10 cellular contexts compared by ENCODE assay signal in the genomic region with DNA sequence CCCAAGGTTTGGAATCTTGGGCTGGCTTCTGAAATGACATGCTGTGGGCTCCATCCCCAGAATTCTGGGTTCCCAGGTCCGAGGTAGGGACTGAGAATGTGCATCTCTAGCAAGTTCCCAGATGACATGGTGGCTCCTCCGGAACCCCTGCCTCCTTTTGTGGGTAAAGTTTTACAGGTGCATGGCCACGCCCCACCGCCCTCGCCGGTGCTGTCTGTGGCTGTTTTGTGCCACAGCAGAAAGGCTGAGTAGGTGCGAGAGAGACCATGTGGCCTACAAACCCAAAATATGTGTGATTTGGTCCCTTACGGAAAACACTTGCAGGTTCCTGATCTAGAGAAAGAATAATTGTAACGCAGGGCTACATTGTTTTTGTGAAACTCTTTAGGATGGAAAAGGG. TPM values are rescaled to one million over a fixed set of nuclear protein-coding genes. Genes with fewer than 3 reads are reported as not detected.
DNase-seq lines count a peak whose midpoint lies in the region; ATAC-seq, FAIRE-seq and TF ChIP-seq lines count a peak whose summit lies in the region.
"Had no signal": no experiment of that assay in that cellular context is flagged by ENCODE, and none has a peak within 500 bp of the region (broad histone marks: within the 10 kb centered on the region; RNA-seq: fewer than 3 reads in every experiment).

No MANE protein-coding gene starts in this region.

- H3K27me3 ChIP-seq in stomach, result no peaks in the 10 kb centered on the region

- peak overlapping the region; percentile 62; the same call in 1 of the 2 replicates for H3K27ac Mint-ChIP-seq in WTC11
- H3K27ac Mint-ChIP-seq in naive thymus-derived CD8-positive, alpha-beta T cell, result peak overlapping the region in 3 of 10 donors; percentile 90 to 94 (median 93)

- TF ChIP-seq EP300 in stomach (IDR thresholded peaks at IDR 0.05), result no peak

- TF ChIP-seq POLR2A in stomach (IDR thresholded peaks at IDR 0.05), result no peak

- 71 to 89% (median 84%) methylated on average over 9 of the region's 9 CpGs for WGBS in stomach, 5 donors

- intact Hi-C loops in stomach (cut with DNase I; ENCODE audit: low total_unique reads), result no loop called here

- H3K4me1 Mint-ChIP-seq in WTC11, result peaks cover 35% of the 10 kb centered on the region
- H3K4me1 Mint-ChIP-seq in naive thymus-derived CD8-positive, alpha-beta T cell, result peaks cover 19 to 55% (median 49%) of the 10 kb centered on the region in 4 donors

- TF ChIP-seq CTCF in WTC11 (IDR thresholded peaks at IDR 0.05), result no peak
- TF ChIP-seq CTCF in stomach (IDR thresholded peaks at IDR 0.05), result no peak

- H3K36me3 ChIP-seq in stomach, result peaks cover 0 to 2% (median 0%) of the 10 kb centered on the region in 4 donors

- H3K36me3 Mint-ChIP-seq in WTC11, result no peaks in the 10 kb centered on the region
- peaks cover 0 to 4% (median 3%) of the 10 kb centered on the region in 3 donors for H3K36me3 Mint-ChIP-seq in naive thymus-derived CD8-positive, alpha-beta T cell

- CTCF ChIA-PET in WTC11 (lab: Charles Lee), result interaction anchor here (0.7 kb wide), 1 partner anchor 53 kb away, joined by 3 read pairs; no protein-coding TSS in a partner anchor

- no peak overlapping the region for H3K4me3 ChIP-seq in stomach

- peaks cover 0 to 6% (median 0%) of the 10 kb centered on the region in 4 donors for H3K9me3 ChIP-seq in stomach

- POLR2A ChIA-PET in WTC11 (lab: Charles Lee), result no interaction called here
- POLR2A ChIA-PET in naive thymus-derived CD8-positive, alpha-beta T cell (lab: Charles Lee), result interaction anchor here (0.7 to 17.4 kb wide), 4 partner anchors 25 to 56 kb away, joined by 3 to 388 read pairs (median 6); a partner anchor contains a TSS

- H3K9me3 Mint-ChIP-seq in WTC11, result peaks cover 4% of the 10 kb centered on the region
- H3K9me3 Mint-ChIP-seq in naive thymus-derived CD8-positive, alpha-beta T cell, result peaks cover 0 to 9% (median 0%) of the 10 kb centered on the region in 9 donors

- peaks cover 38 to 80% (median 56%) of the 10 kb centered on the region in 4 donors for H3K4me1 ChIP-seq in stomach

- FAIRE-seq in GM19239 (lab: Jason Lieb, UNC), result no peak

- peak overlapping the region in 3 of 5 donors; percentile 29 to 79 (median 54) for H3K27ac ChIP-seq in stomach

- H3K4me3 Mint-ChIP-seq in WTC11, result no peak overlapping the region
- H3K4me3 Mint-ChIP-seq in naive thymus-derived CD8-positive, alpha-beta T cell, result peak overlapping the region; percentile 37 to 74 (median 66)

- ATAC-seq in WTC11 (no peak), GM19463 (IDR thresholded peaks at IDR 0.05; ENCODE audit: unreplicated experiment) (no peak)
- peak; percentile 22 to 51 for ATAC-seq in naive thymus-derived CD8-positive, alpha-beta T cell

- no peaks in the 10 kb centered on the region for H3K27me3 Mint-ChIP-seq in WTC11 (ENCODE audit: low read depth)
- H3K27me3 Mint-ChIP-seq in naive thymus-derived CD8-positive, alpha-beta T cell, result peaks cover 0 to 3% (median 0%) of the 10 kb centered on the region in 5 donors

- DNase-seq in WTC11 (ENCODE audit: low spot score) (no peak), stomach (no peak), hippocampal formation (lab: John Stamatoyannopoulos, UW) (no peak), GM19239 (ENCODE audit: insufficient read length, low spot score) (no peak), OCI-M2 (lab: John Stamatoyannopoulos, UW; ENCODE audit: unreplicated experiment) (no peak)
- DNase-seq in activated T-helper 1 cell treated with anti-CD3 and anti-CD28 coated beads, Interleukin-2, amount 50 U/mL, for 16 hours (ENCODE audit: low read depth in 1 of 2, low spot score in 1 of 2), result peak; percentile 32 to 44
- peak; percentile 49 to 82 (median 72) for DNase-seq in naive thymus-derived CD8-positive, alpha-beta T cell
- DNase-seq: GF-D8, NCI-H69 had no signal

TF ChIP-seq in WTC11, 78 proteins besides CTCF, POLR2A, EP300 and RAD21 (continues in another document):
- TF ChIP-seq FOXK1 (CRISPR knock-in tag; IDR thresholded peaks at IDR 0.05), result no peak
- TF ChIP-seq, protein P1, sequence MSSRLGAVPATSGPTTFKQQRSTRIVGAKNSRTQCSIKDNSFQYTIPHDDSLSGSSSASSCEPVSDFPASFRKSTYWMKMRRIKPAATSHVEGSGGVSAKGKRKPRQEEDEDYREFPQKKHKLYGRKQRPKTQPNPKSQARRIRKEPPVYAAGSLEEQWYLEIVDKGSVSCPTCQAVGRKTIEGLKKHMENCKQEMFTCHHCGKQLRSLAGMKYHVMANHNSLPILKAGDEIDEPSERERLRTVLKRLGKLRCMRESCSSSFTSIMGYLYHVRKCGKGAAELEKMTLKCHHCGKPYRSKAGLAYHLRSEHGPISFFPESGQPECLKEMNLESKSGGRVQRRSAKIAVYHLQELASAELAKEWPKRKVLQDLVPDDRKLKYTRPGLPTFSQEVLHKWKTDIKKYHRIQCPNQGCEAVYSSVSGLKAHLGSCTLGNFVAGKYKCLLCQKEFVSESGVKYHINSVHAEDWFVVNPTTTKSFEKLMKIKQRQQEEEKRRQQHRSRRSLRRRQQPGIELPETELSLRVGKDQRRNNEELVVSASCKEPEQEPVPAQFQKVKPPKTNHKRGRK (CRISPR knock-in tag; IDR thresholded peaks at IDR 0.05; ENCODE audit: borderline replicate concordance), result no peak
- no peak for TF ChIP-seq NFE2L1 (CRISPR knock-in tag; IDR thresholded peaks at IDR 0.05)
- TF ChIP-seq ETV6 (CRISPR knock-in tag; IDR thresholded peaks at IDR 0.05), result no peak
- TF ChIP-seq, protein P2, sequence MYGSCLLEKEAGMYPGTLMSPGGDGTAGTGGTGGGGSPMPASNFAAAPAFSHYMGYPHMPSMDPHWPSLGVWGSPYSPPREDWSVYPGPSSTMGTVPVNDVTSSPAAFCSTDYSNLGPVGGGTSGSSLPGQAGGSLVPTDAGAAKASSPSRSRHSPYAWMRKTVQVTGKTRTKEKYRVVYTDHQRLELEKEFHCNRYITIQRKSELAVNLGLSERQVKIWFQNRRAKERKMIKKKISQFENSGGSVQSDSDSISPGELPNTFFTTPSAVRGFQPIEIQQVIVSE (CRISPR knock-in tag; IDR thresholded peaks at IDR 0.05; ENCODE audit: borderline replicate concordance), result no peak
- TF ChIP-seq, protein P3, sequence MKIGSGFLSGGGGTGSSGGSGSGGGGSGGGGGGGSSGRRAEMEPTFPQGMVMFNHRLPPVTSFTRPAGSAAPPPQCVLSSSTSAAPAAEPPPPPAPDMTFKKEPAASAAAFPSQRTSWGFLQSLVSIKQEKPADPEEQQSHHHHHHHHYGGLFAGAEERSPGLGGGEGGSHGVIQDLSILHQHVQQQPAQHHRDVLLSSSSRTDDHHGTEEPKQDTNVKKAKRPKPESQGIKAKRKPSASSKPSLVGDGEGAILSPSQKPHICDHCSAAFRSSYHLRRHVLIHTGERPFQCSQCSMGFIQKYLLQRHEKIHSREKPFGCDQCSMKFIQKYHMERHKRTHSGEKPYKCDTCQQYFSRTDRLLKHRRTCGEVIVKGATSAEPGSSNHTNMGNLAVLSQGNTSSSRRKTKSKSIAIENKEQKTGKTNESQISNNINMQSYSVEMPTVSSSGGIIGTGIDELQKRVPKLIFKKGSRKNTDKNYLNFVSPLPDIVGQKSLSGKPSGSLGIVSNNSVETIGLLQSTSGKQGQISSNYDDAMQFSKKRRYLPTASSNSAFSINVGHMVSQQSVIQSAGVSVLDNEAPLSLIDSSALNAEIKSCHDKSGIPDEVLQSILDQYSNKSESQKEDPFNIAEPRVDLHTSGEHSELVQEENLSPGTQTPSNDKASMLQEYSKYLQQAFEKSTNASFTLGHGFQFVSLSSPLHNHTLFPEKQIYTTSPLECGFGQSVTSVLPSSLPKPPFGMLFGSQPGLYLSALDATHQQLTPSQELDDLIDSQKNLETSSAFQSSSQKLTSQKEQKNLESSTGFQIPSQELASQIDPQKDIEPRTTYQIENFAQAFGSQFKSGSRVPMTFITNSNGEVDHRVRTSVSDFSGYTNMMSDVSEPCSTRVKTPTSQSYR (CRISPR knock-in tag; IDR thresholded peaks at IDR 0.05), result no peak
- TF ChIP-seq, protein P4, sequence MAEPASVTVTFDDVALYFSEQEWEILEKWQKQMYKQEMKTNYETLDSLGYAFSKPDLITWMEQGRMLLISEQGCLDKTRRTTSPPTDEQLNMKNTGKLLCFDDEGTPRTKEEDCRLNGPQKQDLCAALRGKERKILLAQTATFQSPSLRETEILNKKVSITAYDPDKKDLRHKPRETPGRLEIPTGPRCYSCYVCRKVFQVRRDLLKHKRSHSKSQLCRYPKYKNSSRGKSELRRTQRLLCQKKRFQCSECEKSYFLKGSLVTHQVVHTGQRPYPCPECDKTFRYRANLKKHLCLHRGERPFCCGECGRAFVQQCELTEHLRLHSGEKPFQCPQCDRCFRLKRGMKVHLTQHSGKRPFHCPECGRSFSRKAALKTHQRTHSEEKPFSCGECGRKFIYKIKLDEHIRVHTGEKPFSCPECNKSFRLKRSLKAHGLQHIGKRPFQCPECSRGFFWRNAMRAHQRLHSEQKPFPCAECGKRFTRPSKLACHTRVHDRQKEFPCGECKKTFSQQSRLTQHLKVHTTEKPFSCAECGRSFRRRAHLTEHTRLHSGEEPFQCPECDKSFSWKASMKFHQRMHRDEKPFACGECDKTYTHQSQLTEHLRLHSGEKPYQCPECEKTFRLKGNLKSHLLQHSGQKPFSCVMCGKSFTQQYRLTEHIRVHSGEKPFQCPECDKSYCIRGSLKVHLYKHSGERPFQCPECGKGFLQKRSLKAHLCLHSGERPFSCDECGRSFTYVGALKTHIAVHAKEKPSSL (CRISPR knock-in tag; conservative IDR thresholded peaks at IDR 0.05), result no peak
- no peak for TF ChIP-seq CREM (CRISPR knock-in tag; IDR thresholded peaks at IDR 0.05)
- TF ChIP-seq, protein P5, sequence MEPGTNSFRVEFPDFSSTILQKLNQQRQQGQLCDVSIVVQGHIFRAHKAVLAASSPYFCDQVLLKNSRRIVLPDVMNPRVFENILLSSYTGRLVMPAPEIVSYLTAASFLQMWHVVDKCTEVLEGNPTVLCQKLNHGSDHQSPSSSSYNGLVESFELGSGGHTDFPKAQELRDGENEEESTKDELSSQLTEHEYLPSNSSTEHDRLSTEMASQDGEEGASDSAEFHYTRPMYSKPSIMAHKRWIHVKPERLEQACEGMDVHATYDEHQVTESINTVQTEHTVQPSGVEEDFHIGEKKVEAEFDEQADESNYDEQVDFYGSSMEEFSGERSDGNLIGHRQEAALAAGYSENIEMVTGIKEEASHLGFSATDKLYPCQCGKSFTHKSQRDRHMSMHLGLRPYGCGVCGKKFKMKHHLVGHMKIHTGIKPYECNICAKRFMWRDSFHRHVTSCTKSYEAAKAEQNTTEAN (CRISPR knock-in tag; IDR thresholded peaks at IDR 0.05), result no peak

RNA-seq across cellular contexts. Expression of a gene that starts 30.9 kb away (rescaled TPM):
- total RNA-seq in WTC11 (2021) (75.5 to 88.6 TPM (median 75.6 TPM) in 3 replicates), stomach (10 to 100 TPM; 18.7 to 84.0 (median 32.7) TPM)
- 100 to 1,000 TPM in 1 of 2 experiments, 10 to 100 TPM in 1; 98.3 to 105 TPM for total RNA-seq in naive thymus-derived CD8-positive, alpha-beta T cell
- polyA plus RNA-seq in naive thymus-derived CD8-positive, alpha-beta T cell, result under 1 TPM; 0.30 to 0.80 (median 0.53) TPM
- polyA plus RNA-seq in stomach, result 10 to 100 TPM in 2 of 3 donors, 1 to 10 TPM in 1; 7.4 to 14.8 (median 13.9) TPM

Comparison
In these comparisons a context has a peak if more than half of its experiments do, and no peak if none do; other contexts are left out.
1. ATAC-seq: peak in naive thymus-derived CD8-positive, alpha-beta T cell (2 of 2); none in WTC11 (single experiment) and GM19463 (single experiment).
2. DNase-seq: peak in activated T-helper 1 cell treated with anti-CD3 and anti-CD28 coated beads, Interleukin-2, amount 50 U/mL, for 16 hours (2 of 2) and naive thymus-derived CD8-positive, alpha-beta T cell (10 of 10); none in WTC11 (single experiment), stomach (single experiment), hippocampal formation (0 of 2), GM19239 (single experiment) and OCI-M2 (single experiment).